ENCODE assay signal across 29 cellular contexts in the genomic region with DNA sequence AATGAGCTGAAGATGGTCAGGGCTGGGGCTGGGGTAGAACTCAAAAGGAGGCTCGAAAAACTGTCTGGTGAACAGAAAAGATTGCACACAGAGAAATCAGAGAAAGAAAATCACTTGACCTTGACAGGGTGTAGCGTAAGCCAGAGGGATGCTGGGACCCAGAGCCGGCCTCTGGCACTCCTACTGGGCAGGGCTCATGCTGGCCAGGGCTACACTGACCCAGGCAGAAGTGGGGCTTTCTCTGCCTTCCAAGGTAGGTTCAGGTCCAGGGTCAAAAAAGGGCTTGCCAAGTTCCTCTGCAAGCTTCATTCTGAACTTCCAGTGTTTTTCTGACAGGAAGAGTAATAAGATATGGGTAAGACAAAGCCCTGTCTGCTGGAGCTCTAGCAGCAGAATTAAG. TPM values are rescaled to one million over a fixed set of nuclear protein-coding genes. Genes with fewer than 3 reads are reported as not detected.
A peak's percentile ranks its signal among the peaks of the same experiment; 100 is the strongest.
DNase-seq lines count a peak whose midpoint lies in the region; ATAC-seq and TF ChIP-seq lines count a peak whose summit lies in the region.
"Had no signal": no experiment of that assay in that cellular context is flagged by ENCODE, and none has a peak within 500 bp of the region (broad histone marks: within the 10 kb centered on the region; RNA-seq: fewer than 3 reads in every experiment).

No MANE protein-coding gene starts in this region.

- H3K4me3 Mint-ChIP-seq in neural crest cell (no peak overlapping the region), neural progenitor cell (no peak overlapping the region)
- H3K4me3 Mint-ChIP-seq: mesothelial cell of epicardium; stimulated activated memory B cell treated with anti-CD40 and anti-IgM and Interleukin-4, amounts not matched to agents 10 μg/mL and 1 μg/mL and 100 μg/mL, for 72 hours had no signal

- H3K27ac Mint-ChIP-seq in neural crest cell (ENCODE audit: unreplicated experiment) (peak overlapping the region; percentile 32), neural progenitor cell (no peak overlapping the region)
- H3K27ac Mint-ChIP-seq: activated T-helper 2 cell treated with anti-CD3 and anti-CD28 coated beads, Interferon-gamma antibody, Interleukin-2, Interleukin-4, amounts not matched to agents 10 μg/mL and 5 μg/mL and 100 μg/mL, durations not matched to agents 14 hours and 24 hours and 36 hours; stimulated activated memory B cell treated with anti-CD40 and anti-IgM and Interleukin-4, amounts not matched to agents 10 μg/mL and 1 μg/mL and 100 μg/mL, for 72 hours had no signal

- peaks cover under 1% of the 10 kb centered on the region for H3K4me1 Mint-ChIP-seq in neural crest cell
- peaks cover 26% of the 10 kb centered on the region for H3K4me1 Mint-ChIP-seq in neural progenitor cell
- H3K4me1 Mint-ChIP-seq: stimulated activated memory B cell treated with anti-CD40 and anti-IgM and Interleukin-4, amounts not matched to agents 10 μg/mL and 1 μg/mL and 100 μg/mL, for 72 hours had no signal

- H3K36me3 Mint-ChIP-seq in neural crest cell (ENCODE audit: low read depth), result peaks cover 4% of the 10 kb centered on the region
- peaks cover 3% of the 10 kb centered on the region for H3K36me3 Mint-ChIP-seq in neural progenitor cell
- H3K36me3 Mint-ChIP-seq: CD4-positive, alpha-beta memory T cell; stimulated activated memory B cell treated with anti-CD40 and anti-IgM and Interleukin-4, amounts not matched to agents 10 μg/mL and 1 μg/mL and 100 μg/mL, for 72 hours had no signal

- H3K27me3 ChIP-seq in Loucy (ENCODE audit: insufficient read depth, low read length, poor library complexity, severe bottlenecking) (no peaks in the 10 kb centered on the region), neural progenitor cell (no peaks in the 10 kb centered on the region), stomach (no peaks in the 10 kb centered on the region), HAP-1 (ENCODE audit: low read depth) (no peaks in the 10 kb centered on the region), colonic mucosa (no peaks in the 10 kb centered on the region)
- H3K27me3 ChIP-seq: Peyer's patch, upper lobe of right lung had no signal

- intact Hi-C loops in left ventricle myocardium superior (cut with micrococcal nuclease), result no loop called here
- intact Hi-C loops in stomach (cut with DNase I; ENCODE audit: low total_unique reads), result no loop called here
- intact Hi-C loops in colonic mucosa (cut with DNase I), result no loop called here

- no peaks in the 10 kb centered on the region for H4K20me1 ChIP-seq in Loucy (ENCODE audit: insufficient read depth, low read length, poor library complexity, severe bottlenecking)
- H4K20me1 ChIP-seq in neural progenitor cell (ENCODE audit: low read depth), result peaks cover 54% of the 10 kb centered on the region

- TF ChIP-seq POLR2A in stomach (IDR thresholded peaks at IDR 0.05), result no peak

- DNase-seq in left ventricle myocardium superior (no peak), neural crest cell (ENCODE audit: low read depth, low spot score) (no peak), neural progenitor cell (ENCODE audit: low spot score) (no peak), stomach (no peak), HAP-1 (ENCODE audit: low spot score in 2 of 2) (no peak), colonic mucosa (no peak)
- DNase-seq: activated CD4-positive, alpha-beta T cell treated with anti-CD3 and anti-CD28 coated beads for 4 hours; activated naive CD4-positive, alpha-beta T cell treated with anti-CD3 and anti-CD28 coated beads, Interleukin-2, amount 50 U/mL, for 16 hours; activated T-cell treated with anti-CD3 and anti-CD28 coated beads for 4 hours; amniotic stem cell; CD4-positive, alpha-beta memory T cell; effector memory CD4-positive, alpha-beta T cell; glutamatergic neuron; Kasumi-1; NCI-H1436 treated with DMSO at 0.1 percent for 48 hours; NCI-H2081 treated with DMSO at 0.1 percent for 48 hours; NCI-H345; occipital lobe; SIG-M5; SW 1271; T-helper 9 cell had no signal

- peak overlapping the region; percentile 68 for H3K27ac ChIP-seq in 22Rv1
- no peak overlapping the region for H3K27ac ChIP-seq in neural progenitor cell
- peak overlapping the region in 1 of 5 donors; percentile 11 for H3K27ac ChIP-seq in stomach
- H3K27ac ChIP-seq in colonic mucosa, result no peak overlapping the region
- H3K27ac ChIP-seq: Peyer's patch, skin epidermis, upper lobe of right lung had no signal

- no peak for TF ChIP-seq EP300 in stomach (IDR thresholded peaks at IDR 0.05)

- H3K9ac ChIP-seq in Loucy (ENCODE audit: low read depth, low read length, poor library complexity, severe bottlenecking) (no peak overlapping the region), neural progenitor cell (no peak overlapping the region), colonic mucosa (ENCODE audit: low read depth in 2 of 2, low read length in 2 of 2) (no peak overlapping the region)

- no peak overlapping the region for H3K4me3 ChIP-seq in Loucy (ENCODE audit: low read length, poor library complexity, severe bottlenecking)
- no peak overlapping the region for H3K4me3 ChIP-seq in neural progenitor cell
- no peak overlapping the region for H3K4me3 ChIP-seq in stomach
- no peak overlapping the region for H3K4me3 ChIP-seq in HAP-1
- H3K4me3 ChIP-seq in colonic mucosa, result no peak overlapping the region
- H3K4me3 ChIP-seq: Peyer's patch, skin epidermis, upper lobe of right lung had no signal

- H3K79me2 ChIP-seq in Loucy (ENCODE audit: insufficient read depth, low read length), result no peaks in the 10 kb centered on the region
- H3K79me2 ChIP-seq in neural progenitor cell (ENCODE audit: low read depth), result peaks cover 94% of the 10 kb centered on the region

- H3K36me3 ChIP-seq in Loucy (ENCODE audit: insufficient read depth, low read length) (no peaks in the 10 kb centered on the region), neural progenitor cell (no peaks in the 10 kb centered on the region), stomach (peaks cover 0 to 5% (median 2%) of the 10 kb centered on the region in 4 donors), HAP-1 (replicated peaks) (no peaks in the 10 kb centered on the region), colonic mucosa (no peaks in the 10 kb centered on the region)
- H3K36me3 ChIP-seq: Peyer's patch, upper lobe of right lung had no signal

- H3K9me3 Mint-ChIP-seq in neural crest cell (no peaks in the 10 kb centered on the region), neural progenitor cell (peaks cover 4% of the 10 kb centered on the region)
- H3K9me3 Mint-ChIP-seq: stimulated activated memory B cell treated with anti-CD40 and anti-IgM and Interleukin-4, amounts not matched to agents 10 μg/mL and 1 μg/mL and 100 μg/mL, for 72 hours had no signal

- 80 to 98% (median 90%) methylated on average over 3 of the region's 3 CpGs for WGBS in stomach, 5 donors

- H2AFZ ChIP-seq in Loucy (ENCODE audit: low read length) (peak overlapping the region; percentile 16; the same call in 1 of the 2 replicates), neural progenitor cell (replicated peaks) (no peak overlapping the region)

- no peak overlapping the region for H3K4me2 ChIP-seq in Loucy (ENCODE audit: low read depth, low read length, poor library complexity, severe bottlenecking)
- H3K4me2 ChIP-seq in neural progenitor cell, result no peak overlapping the region

- H3K9me2 ChIP-seq in Loucy (replicated peaks; ENCODE audit: low read depth, low read length), result no peaks in the 10 kb centered on the region

- H3K4me1 ChIP-seq in Loucy (ENCODE audit: insufficient read depth, low read length, poor library complexity, severe bottlenecking), result no peaks in the 10 kb centered on the region
- H3K4me1 ChIP-seq in neural progenitor cell, result peaks cover 11% of the 10 kb centered on the region
- peaks cover 0 to 40% (median 16%) of the 10 kb centered on the region in 4 donors for H3K4me1 ChIP-seq in stomach
- no peaks in the 10 kb centered on the region for H3K4me1 ChIP-seq in HAP-1
- H3K4me1 ChIP-seq in colonic mucosa, result no peaks in the 10 kb centered on the region
- H3K4me1 ChIP-seq: Peyer's patch, upper lobe of right lung had no signal

- H3K27me3 Mint-ChIP-seq in neural crest cell (ENCODE audit: low read depth) (no peaks in the 10 kb centered on the region), neural progenitor cell (ENCODE audit: insufficient read depth, low read depth) (peaks cover 2% of the 10 kb centered on the region)
- H3K27me3 Mint-ChIP-seq: CD4-positive, alpha-beta memory T cell; stimulated activated memory B cell treated with anti-CD40 and anti-IgM and Interleukin-4, amounts not matched to agents 10 μg/mL and 1 μg/mL and 100 μg/mL, for 72 hours had no signal

- in situ Hi-C loops in HAP-1 (cut with MboI; ENCODE audit: low sequenced_read_pairs), result no loop called here

- H3K9me3 ChIP-seq in Loucy (ENCODE audit: insufficient read depth, low read depth, low read length) (no peaks in the 10 kb centered on the region), neural progenitor cell (ENCODE audit: low read depth) (no peaks in the 10 kb centered on the region), stomach (peaks cover 0 to 7% (median 0%) of the 10 kb centered on the region in 4 donors), HAP-1 (no peaks in the 10 kb centered on the region), colonic mucosa (no peaks in the 10 kb centered on the region)
- H3K9me3 ChIP-seq: Peyer's patch, upper lobe of right lung had no signal

- H3F3A ChIP-seq in Loucy (ENCODE audit: low read depth) (no peaks in the 10 kb centered on the region), neural progenitor cell (ENCODE audit: low read depth) (peaks cover 13% of the 10 kb centered on the region)

- TF ChIP-seq CTCF in 22Rv1 (IDR thresholded peaks at IDR 0.05) (no peak), Loucy (conservative IDR thresholded peaks at IDR 0.05; ENCODE audit: low read length) (no peak), neural crest cell (conservative IDR thresholded peaks at IDR 0.05) (no peak), neural progenitor cell (IDR thresholded peaks at IDR 0.05) (no peak), stomach (IDR thresholded peaks at IDR 0.05) (no peak), colonic mucosa (IDR thresholded peaks at IDR 0.05) (no peak)

- ATAC-seq in left ventricle myocardium superior, result peak; percentile 44
- ATAC-seq: stimulated activated memory B cell treated with anti-CD40 and anti-IgM and Interleukin-4, amounts not matched to agents 10 μg/mL and 1 μg/mL and 100 μg/mL, for 72 hours; upper lobe of right lung had no signal

RNA-seq across cellular contexts. Expression of a gene that starts 56.2 kb away (rescaled TPM):
- 25.1 TPM for total RNA-seq in left ventricle myocardium superior
- total RNA-seq in neural crest cell, result 22.9 and 26.2 TPM in 2 replicates
- 15.2 and 18.4 TPM in 2 replicates for total RNA-seq in neural progenitor cell (ENCODE audit: low replicate concordance)
- 10 to 100 TPM in 3 of 5 donors, 1 to 10 TPM in 2; 4.7 to 21.4 (median 13.5) TPM for total RNA-seq in stomach
- polyA plus RNA-seq in stomach, result 1 to 10 TPM; 3.4 to 6.7 (median 5.0) TPM
- 10 to 100 TPM in 1 of 2 donors, 1 to 10 TPM in 1; 3.7 to 11.3 TPM for total RNA-seq in colonic mucosa
